In the genomic region with DNA sequence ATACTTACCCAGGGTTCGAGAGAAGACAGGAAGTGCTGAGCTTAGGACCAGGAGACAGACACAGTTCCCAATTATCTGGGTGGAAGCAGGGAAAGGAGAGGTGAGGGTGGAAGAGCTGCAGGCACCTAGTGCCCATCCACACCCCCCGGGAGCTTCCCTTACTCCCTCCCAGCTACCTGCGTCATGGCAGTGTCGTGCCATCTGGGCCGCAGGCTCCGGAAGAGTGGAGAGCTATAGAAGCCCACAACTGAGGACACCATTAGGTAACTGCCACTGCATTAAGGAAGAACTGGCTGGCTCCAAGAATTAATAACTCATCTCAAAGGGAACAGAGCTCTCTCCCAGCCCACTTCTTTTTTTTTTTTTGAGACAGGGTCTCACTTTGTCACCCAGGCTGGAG, we compare ENCODE assay signal across 8 cellular contexts. TPM values are rescaled to one million over a fixed set of nuclear protein-coding genes. Genes with fewer than 3 reads are reported as not detected.
"Had no signal": no experiment of that assay in that cellular context is flagged by ENCODE, and none has a peak within 500 bp of the region (broad histone marks: within the 10 kb centered on the region; RNA-seq: fewer than 3 reads in every experiment).

No MANE protein-coding gene starts in this region.

- ATAC-seq: HCT116, HepG2 had no signal

- H3K4me3 Mint-ChIP-seq: IgD-negative memory B cell had no signal

- H3K9me3 Mint-ChIP-seq: IgD-negative memory B cell had no signal

- H3K27ac Mint-ChIP-seq: IgD-negative memory B cell had no signal

- DNase-seq: GM23248, GOT3, H7, KBM-7 had no signal

RNA-seq across cellular contexts. Expression of gene DHH, which starts 5.8 kb away (rescaled TPM):
- total RNA-seq: GM23248, H7, HepG2, HT1080 had no signal
